Comparison of ENCODE assay signal across 8 cellular contexts in genomic region chr19:14496029-14496848, GRCh38. TPM values are rescaled to one million over a fixed set of nuclear protein-coding genes. Genes with fewer than 3 reads are reported as not detected.
DNase-seq lines count a peak whose midpoint lies in the region; ATAC-seq, FAIRE-seq and TF ChIP-seq lines count a peak whose summit lies in the region.

GIPC1 (minus strand) TSS chr19:14496127; CDS start chr19:14482976, 13,151 bp downstream.

- H3K27ac ChIP-seq in adipose tissue (ENCODE audit: low read depth, low read length) (no peak within 1 kb of the TSS), testis (peak within 1 kb of the TSS; percentile 50 to 78)

- H3K36me3 Mint-ChIP-seq in osteocyte (ENCODE audit: unreplicated experiment): peaks cover 11% of the 10 kb centered on the region

- TF ChIP-seq CTCF in D721Med (IDR thresholded peaks at IDR 0.05; ENCODE audit: insufficient read depth, missing control alignments): no peak
- no peak for TF ChIP-seq CTCF in osteocyte (IDR thresholded peaks at IDR 0.05)
- peak in 1 of 3 experiments; percentile 5 for TF ChIP-seq CTCF in testis (IDR thresholded peaks at IDR 0.05)

- TF ChIP-seq POLR2A in testis (IDR thresholded peaks at IDR 0.05): no peak

- peaks cover 22% of the 10 kb centered on the region for H3K4me1 ChIP-seq in testis

- no peaks in the 10 kb centered on the region for H3K9me3 Mint-ChIP-seq in osteocyte (ENCODE audit: unreplicated experiment)

- DNase-seq in D721Med (ENCODE audit: insufficient read length, low spot score): peak; percentile 98
- peak; percentile 100 for DNase-seq in H7
- DNase-seq in NCI-H1417 treated with DMSO at 0.1 percent for 48 hours (lab: John Stamatoyannopoulos, UW): peak; percentile 97
- DNase-seq in T-helper 1 cell: peak; percentile 66 to 80 (median 76)
- DNase-seq in Right ventricle myocardium superior: peak; percentile 97
- peak; percentile 99 for DNase-seq in osteocyte (ENCODE audit: extremely low spot score, unreplicated experiment)
- peak; percentile 97 for DNase-seq in testis

- H3K4me3 ChIP-seq in H7 (ENCODE audit: insufficient read depth, low read depth, low read length) (peak within 1 kb of the TSS; percentile 58), testis (peak within 1 kb of the TSS; percentile 79 to 93)

- H3K4me1 Mint-ChIP-seq in osteocyte (ENCODE audit: unreplicated experiment): peaks cover 29% of the 10 kb centered on the region

- peak within 1 kb of the TSS; percentile 84 for H3K27ac Mint-ChIP-seq in osteocyte (ENCODE audit: unreplicated experiment)

- WGBS in adipose tissue, 3 donors: 3 to 5% (median 4%) methylated on average over 48 to 65 of the region's 71 CpGs
- WGBS in testis, 2 donors: 1 to 4% methylated on average over 22 to 66 of the region's 71 CpGs

- no peaks in the 10 kb centered on the region for H3K9me3 ChIP-seq in testis

- no peaks in the 10 kb centered on the region for H3K27me3 Mint-ChIP-seq in osteocyte (ENCODE audit: unreplicated experiment)

- FAIRE-seq in D721Med (lab: Jason Lieb, UNC): no peak

- peak; percentile 97 for ATAC-seq in Right ventricle myocardium superior (ENCODE audit: poor library complexity)

- H3K4me3 Mint-ChIP-seq in osteocyte (ENCODE audit: unreplicated experiment): peak within 1 kb of the TSS; percentile 85

- intact Hi-C loops in Right ventricle myocardium superior (cut with DNase I) (no loop called here), testis (cut with DNase I; ENCODE audit: low total_unique reads) (no loop called here)

- H3K27me3 ChIP-seq in H7 (ENCODE audit: control insufficient read depth, insufficient read depth, low read length) (no peaks in the 10 kb centered on the region), testis (no peaks in the 10 kb centered on the region)

- H3K36me3 ChIP-seq in H7 (replicated peaks; ENCODE audit: control insufficient read depth, insufficient read depth, low read length): peaks cover 2% of the 10 kb centered on the region
- H3K36me3 ChIP-seq in testis (ENCODE audit: low read depth, missing control alignments): no peaks in the 10 kb centered on the region

RNA-seq across cellular contexts. Expression of gene GIPC1, which starts in this region (rescaled TPM):
- 97.8 and 116 TPM in 2 replicates for total RNA-seq in H7 (2014; rRNA removed; shearing (Covaris generic))
- polyA plus RNA-seq in adipose tissue: 10 to 100 TPM; 34.6 to 80.5 (median 53.6) TPM
- total RNA-seq in Right ventricle myocardium superior: 48.9 TPM
- total RNA-seq in osteocyte: 89.0 and 90.3 TPM in 2 replicates
- total RNA-seq in testis: 10 to 100 TPM; 55.0 to 57.5 TPM
- polyA plus RNA-seq in testis (ENCODE audit: insufficient read depth, low read depth, low replicate concordance): 47.8 TPM
